ENCODE assay signal across 17 cellular contexts in the genomic region with DNA sequence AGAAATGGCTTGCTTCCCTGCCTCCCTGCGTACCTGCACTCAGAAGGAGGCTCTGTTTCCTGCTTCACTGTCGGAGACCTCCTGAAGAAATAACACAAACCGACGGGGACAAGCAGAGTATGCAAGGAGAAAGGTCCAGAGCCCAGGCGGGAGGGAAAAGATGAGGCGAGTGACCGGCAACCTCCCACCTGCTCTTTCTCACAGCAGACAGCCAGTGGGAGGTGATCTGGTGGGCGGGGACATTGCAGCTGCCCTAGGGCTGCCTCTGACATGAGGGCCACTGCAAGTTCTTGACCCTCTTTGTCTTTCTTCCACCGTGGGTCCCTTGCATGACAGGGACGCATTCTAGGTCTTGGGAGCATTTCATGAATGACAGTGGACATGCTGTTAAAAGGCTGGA.
A peak's percentile ranks its signal among the peaks of the same experiment; 100 is the strongest.
DNase-seq lines count a peak whose midpoint lies in the region; ATAC-seq and TF ChIP-seq lines count a peak whose summit lies in the region.
"Had no signal": no experiment of that assay in that cellular context is flagged by ENCODE, and none has a peak within 500 bp of the region (broad histone marks: within the 10 kb centered on the region; RNA-seq: fewer than 3 reads in every experiment).

No MANE protein-coding gene starts in this region.

- H3K4me1 Mint-ChIP-seq in GM23338, result peaks cover 47% of the 10 kb centered on the region
- H3K4me1 Mint-ChIP-seq in CD14-positive monocyte, result no peaks in the 10 kb centered on the region

- no peak overlapping the region for H2AK5ac ChIP-seq in mesendoderm (ENCODE audit: low read length)

- H4K5ac ChIP-seq in mesendoderm (ENCODE audit: low read length), result no peak overlapping the region

- H3K4me3 Mint-ChIP-seq in GM23338 (no peak overlapping the region), CD14-positive monocyte (no peak overlapping the region)
- H3K4me3 Mint-ChIP-seq: CD8-positive, alpha-beta T cell; HFFc6; IgD-negative memory B cell had no signal

- H3K4ac ChIP-seq in mesendoderm (ENCODE audit: low read depth, low read length), result no peak overlapping the region

- no peak overlapping the region for H3K4me3 ChIP-seq in GM23338
- H3K4me3 ChIP-seq in mesendoderm (ENCODE audit: low read length), result no peak overlapping the region
- H3K4me3 ChIP-seq in effector memory CD4-positive, alpha-beta T cell (ENCODE audit: insufficient read depth, low read depth, low read length, poor library complexity, severe bottlenecking), result no peak overlapping the region
- H3K4me3 ChIP-seq: BLaER1, GM12878 had no signal

- H3K27me3 ChIP-seq in GM23338 (ENCODE audit: insufficient read depth) (no peaks in the 10 kb centered on the region), mesendoderm (ENCODE audit: insufficient read depth, low read length, poor library complexity) (no peaks in the 10 kb centered on the region)
- H3K27me3 ChIP-seq in effector memory CD4-positive, alpha-beta T cell (replicated peaks; ENCODE audit: control insufficient read depth, insufficient read depth, low read length, poor library complexity, severe bottlenecking), result no peaks in the 10 kb centered on the region
- H3K27me3 ChIP-seq: BLaER1 had no signal

- no peak overlapping the region for H2BK15ac ChIP-seq in mesendoderm (replicated peaks; ENCODE audit: low read depth)

- DNase-seq in GM23338 (ENCODE audit: low spot score) (no peak), SK-N-DZ (ENCODE audit: low spot score) (peak; percentile 49), iPS-NIHi11 (ENCODE audit: low spot score) (peak; percentile 57), retina (peak; percentile 22), CD14-positive monocyte (ENCODE audit: low spot score) (no peak), mesendoderm (no peak)
- no peak for DNase-seq in effector memory CD4-positive, alpha-beta T cell
- DNase-seq: 8988T; Calu3; CD8-positive, alpha-beta T cell; DMS79 treated with DMSO at 0.1 percent for 48 hours; HCEC 1CT; HFFc6 had no signal

- no CpG with 5 or more reads among the region's 10 CpGs for WGBS in mesendoderm (ENCODE audit: extremely low coverage, insufficient coverage, low lambda C conversion rate)

- ATAC-seq in GM23338, result peak; percentile 29
- ATAC-seq: CD8-positive, alpha-beta T cell; GM12878; HepG2 had no signal

- H3K36me3 ChIP-seq in GM23338 (ENCODE audit: insufficient read depth) (no peaks in the 10 kb centered on the region), mesendoderm (ENCODE audit: control insufficient read depth, insufficient read depth, low read length) (no peaks in the 10 kb centered on the region)
- no peaks in the 10 kb centered on the region for H3K36me3 ChIP-seq in effector memory CD4-positive, alpha-beta T cell (ENCODE audit: control insufficient read depth, insufficient read depth, low read length)
- H3K36me3 ChIP-seq: BLaER1 had no signal

- no peaks in the 10 kb centered on the region for H3F3A ChIP-seq in GM23338 (replicated peaks; ENCODE audit: low read depth)

- H3K27me3 Mint-ChIP-seq in GM23338 (ENCODE audit: insufficient read depth, low read depth, poor library complexity) (no peaks in the 10 kb centered on the region), CD14-positive monocyte (ENCODE audit: low read depth in 3 of 3) (peaks cover 4 to 16% (median 5%) of the 10 kb centered on the region in 3 donors)

- no peak overlapping the region for H2BK5ac ChIP-seq in mesendoderm (ENCODE audit: low read length)

- no peak overlapping the region for H3K18ac ChIP-seq in mesendoderm (ENCODE audit: low read length)

- H2AFZ ChIP-seq in GM23338, result no peak overlapping the region

- H4K8ac ChIP-seq in mesendoderm (ENCODE audit: low read depth, low read length), result no peak overlapping the region

- H3K9ac ChIP-seq in mesendoderm (ENCODE audit: low read length), result no peak overlapping the region
- H3K9ac ChIP-seq: BLaER1 had no signal

- H3K9me2 ChIP-seq in GM23338 (ENCODE audit: insufficient read depth), result no peaks in the 10 kb centered on the region

- H3K27ac ChIP-seq in GM23338 (ENCODE audit: low read depth) (no peak overlapping the region), mesendoderm (ENCODE audit: low read depth, low read length) (no peak overlapping the region)
- no peak overlapping the region for H3K27ac ChIP-seq in effector memory CD4-positive, alpha-beta T cell (ENCODE audit: insufficient read depth, low read length, poor library complexity, severe bottlenecking)
- H3K27ac ChIP-seq: BLaER1 had no signal

- no peak overlapping the region for H3K56ac ChIP-seq in mesendoderm (ENCODE audit: low read length)

- H4K20me1 ChIP-seq in GM23338 (replicated peaks; ENCODE audit: insufficient read depth), result no peaks in the 10 kb centered on the region
- H4K20me1 ChIP-seq: BLaER1 had no signal

- H2BK120ac ChIP-seq in mesendoderm (ENCODE audit: low read depth, low read length), result no peak overlapping the region

- intact Hi-C loops in CD14-positive monocyte (cut with micrococcal nuclease), result no loop called here

- TF ChIP-seq CTCF in GM23338 (conservative IDR thresholded peaks at IDR 0.05; ENCODE audit: low read depth in 2 of 2) (no peak), CD14-positive monocyte (IDR thresholded peaks at IDR 0.05) (no peak)

- no peak overlapping the region for H3K4me2 ChIP-seq in GM23338
- no peak overlapping the region for H3K4me2 ChIP-seq in mesendoderm (ENCODE audit: low read length)
- H3K4me2 ChIP-seq: BLaER1 had no signal

- H3K79me1 ChIP-seq in mesendoderm (ENCODE audit: low read length), result no peaks in the 10 kb centered on the region

- H3K36me3 Mint-ChIP-seq in GM23338 (ENCODE audit: low read depth) (no peaks in the 10 kb centered on the region), CD14-positive monocyte (no peaks in the 10 kb centered on the region)
- H3K36me3 Mint-ChIP-seq: CD8-positive, alpha-beta T cell; IgD-negative memory B cell had no signal

- H3K9me3 ChIP-seq in effector memory CD4-positive, alpha-beta T cell (ENCODE audit: control insufficient read depth, low read length), result no peaks in the 10 kb centered on the region
- H3K9me3 ChIP-seq: BLaER1 had no signal

- H3K79me2 ChIP-seq in GM23338 (replicated peaks; ENCODE audit: insufficient read depth) (no peaks in the 10 kb centered on the region), mesendoderm (ENCODE audit: control insufficient read depth, insufficient read depth, low read length) (no peaks in the 10 kb centered on the region)

- no peak overlapping the region for H3K23ac ChIP-seq in mesendoderm (ENCODE audit: low read length)

- H3K4me1 ChIP-seq in GM23338 (ENCODE audit: insufficient read depth) (peaks cover 15% of the 10 kb centered on the region), mesendoderm (ENCODE audit: control insufficient read depth, low read depth, low read length) (peaks cover 3% of the 10 kb centered on the region)
- no peaks in the 10 kb centered on the region for H3K4me1 ChIP-seq in effector memory CD4-positive, alpha-beta T cell (ENCODE audit: control insufficient read depth, insufficient read depth, low read length, poor library complexity, severe bottlenecking)

- H3K9me3 Mint-ChIP-seq in GM23338 (no peaks in the 10 kb centered on the region), CD14-positive monocyte (no peaks in the 10 kb centered on the region)
- H3K9me3 Mint-ChIP-seq: CD8-positive, alpha-beta T cell; HFFc6; IgD-negative memory B cell had no signal

- H3K27ac Mint-ChIP-seq in GM23338, result no peak overlapping the region
- H3K27ac Mint-ChIP-seq in CD14-positive monocyte, result no peak overlapping the region
- H3K27ac Mint-ChIP-seq: CD8-positive, alpha-beta T cell; HFFc6; IgD-negative memory B cell had no signal

TF ChIP-seq in GM23338, 12 proteins besides CTCF, POLR2A, EP300 and RAD21 (continues in another document):
- TF ChIP-seq, protein P1, sequence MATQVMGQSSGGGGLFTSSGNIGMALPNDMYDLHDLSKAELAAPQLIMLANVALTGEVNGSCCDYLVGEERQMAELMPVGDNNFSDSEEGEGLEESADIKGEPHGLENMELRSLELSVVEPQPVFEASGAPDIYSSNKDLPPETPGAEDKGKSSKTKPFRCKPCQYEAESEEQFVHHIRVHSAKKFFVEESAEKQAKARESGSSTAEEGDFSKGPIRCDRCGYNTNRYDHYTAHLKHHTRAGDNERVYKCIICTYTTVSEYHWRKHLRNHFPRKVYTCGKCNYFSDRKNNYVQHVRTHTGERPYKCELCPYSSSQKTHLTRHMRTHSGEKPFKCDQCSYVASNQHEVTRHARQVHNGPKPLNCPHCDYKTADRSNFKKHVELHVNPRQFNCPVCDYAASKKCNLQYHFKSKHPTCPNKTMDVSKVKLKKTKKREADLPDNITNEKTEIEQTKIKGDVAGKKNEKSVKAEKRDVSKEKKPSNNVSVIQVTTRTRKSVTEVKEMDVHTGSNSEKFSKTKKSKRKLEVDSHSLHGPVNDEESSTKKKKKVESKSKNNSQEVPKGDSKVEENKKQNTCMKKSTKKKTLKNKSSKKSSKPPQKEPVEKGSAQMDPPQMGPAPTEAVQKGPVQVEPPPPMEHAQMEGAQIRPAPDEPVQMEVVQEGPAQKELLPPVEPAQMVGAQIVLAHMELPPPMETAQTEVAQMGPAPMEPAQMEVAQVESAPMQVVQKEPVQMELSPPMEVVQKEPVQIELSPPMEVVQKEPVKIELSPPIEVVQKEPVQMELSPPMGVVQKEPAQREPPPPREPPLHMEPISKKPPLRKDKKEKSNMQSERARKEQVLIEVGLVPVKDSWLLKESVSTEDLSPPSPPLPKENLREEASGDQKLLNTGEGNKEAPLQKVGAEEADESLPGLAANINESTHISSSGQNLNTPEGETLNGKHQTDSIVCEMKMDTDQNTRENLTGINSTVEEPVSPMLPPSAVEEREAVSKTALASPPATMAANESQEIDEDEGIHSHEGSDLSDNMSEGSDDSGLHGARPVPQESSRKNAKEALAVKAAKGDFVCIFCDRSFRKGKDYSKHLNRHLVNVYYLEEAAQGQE (IDR thresholded peaks at IDR 0.05; ENCODE audit: unreplicated experiment), result no peak

Comparison
In these comparisons a context has a peak if more than half of its experiments do, and no peak if none do; other contexts are left out.
1. DNase-seq: peak in SK-N-DZ (single experiment), iPS-NIHi11 (single experiment) and retina (single experiment); none in GM23338 (single experiment), CD14-positive monocyte (single experiment), mesendoderm (single experiment) and effector memory CD4-positive, alpha-beta T cell (0 of 3).